15 cellular contexts compared by ENCODE assay signal in the genomic region with DNA sequence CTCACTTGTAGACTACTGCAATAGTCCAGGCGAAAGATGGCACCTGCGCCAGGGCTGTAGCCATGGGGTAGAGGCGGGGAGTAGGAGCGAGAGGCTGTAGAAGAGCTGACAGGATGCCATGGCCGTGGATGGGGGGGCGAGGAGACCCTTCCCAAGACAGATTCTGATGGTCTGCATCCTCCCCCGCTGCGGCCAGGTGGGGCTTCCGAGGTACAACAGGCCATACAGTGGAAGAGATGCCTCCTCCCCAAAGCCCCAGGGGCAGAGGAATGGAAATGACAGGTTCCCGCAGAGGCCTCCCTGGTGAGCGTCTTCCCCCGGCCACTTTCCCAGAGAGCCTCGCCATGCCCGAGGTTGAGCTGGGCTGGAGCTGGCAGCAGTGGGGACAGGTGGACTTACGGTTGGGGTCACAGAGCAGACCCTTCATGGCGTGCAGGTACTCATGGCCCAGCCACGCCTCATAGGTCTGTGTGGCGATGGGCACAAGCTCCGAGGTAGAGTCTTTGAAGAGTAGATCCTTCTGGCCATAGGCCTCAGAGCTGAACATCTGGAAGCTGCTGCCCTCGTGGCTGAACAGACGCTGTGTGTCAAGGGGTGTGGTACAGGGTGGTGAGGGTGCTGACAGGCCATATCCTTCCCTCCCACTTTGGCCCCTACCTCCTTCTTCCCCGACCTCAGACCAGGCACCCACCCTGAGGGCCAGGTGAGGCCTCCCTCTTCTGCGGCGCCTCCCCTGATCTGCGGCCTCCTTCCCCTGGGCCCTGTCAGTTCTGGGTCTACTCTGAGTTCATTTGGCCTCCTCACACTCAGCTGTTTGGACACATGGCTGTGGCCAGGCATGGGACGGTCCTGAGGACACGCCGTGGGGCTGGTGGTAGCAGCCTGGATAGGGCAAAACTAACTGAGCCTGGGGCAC.
"Had no signal": no experiment of that assay in that cellular context is flagged by ENCODE, and none has a peak within 500 bp of the region (broad histone marks: within the 10 kb centered on the region; RNA-seq: fewer than 3 reads in every experiment).

No MANE protein-coding gene starts in this region.

- H3K4me3 ChIP-seq: esophagus muscularis mucosa, lower lobe of right lung, psoas muscle, tibial artery had no signal

- H3K27me3 Mint-ChIP-seq: activated CD8-positive, alpha-beta memory T cell treated with anti-CD3 and anti-CD28 coated beads, Interleukin-2, amount 10 ng/mL, durations not matched to agents 7 days and 5 days; activated naive CD8-positive, alpha-beta T cell; activated T-cell treated with anti-CD3 and anti-CD28 coated beads, Interleukin-2, amount 50 U/mL, for 24 hours had no signal

- H3K4me1 ChIP-seq: esophagus muscularis mucosa, lower lobe of right lung, psoas muscle, tibial artery had no signal

- DNase-seq: activated CD4-positive, alpha-beta T cell treated with anti-CD3 and anti-CD28 coated beads, Interleukin-2, amount 50 U/mL, for 4 hours; activated CD8-positive, alpha-beta memory T cell treated with anti-CD3 and anti-CD28 coated beads, Interleukin-2, amount 10 ng/mL, durations not matched to agents 7 days and 5 days; activated effector memory CD4-positive, alpha-beta T cell treated with anti-CD3 and anti-CD28 coated beads, Interleukin-2, amount 50 U/mL, for 16 hours; activated T-cell treated with anti-CD3 and anti-CD28 coated beads, Interleukin-2, amount 50 U/mL, for 24 hours; lower lobe of right lung; midbrain; nucleus accumbens; psoas muscle; stimulated activated CD4-positive, alpha-beta T cell treated with anti-CD3 and anti-CD28 coated beads, Interleukin-4, amount 100 ng/mL, for 1 hour; stimulated activated CD8-positive, alpha-beta memory T cell treated with anti-CD3 and anti-CD28 coated beads, Interleukin-4, amount 100 ng/mL, for 48 hours; tibial artery had no signal

- H3K9me3 ChIP-seq: esophagus muscularis mucosa, lower lobe of right lung, psoas muscle, tibial artery had no signal

- ATAC-seq: activated CD8-positive, alpha-beta memory T cell treated with anti-CD3 and anti-CD28 coated beads, Interleukin-2, amount 10 ng/mL, durations not matched to agents 7 days and 5 days; psoas muscle; sciatic nerve had no signal

- H3K27ac ChIP-seq: esophagus muscularis mucosa, lower lobe of right lung, psoas muscle, tibial artery had no signal

- H3K36me3 Mint-ChIP-seq: activated CD8-positive, alpha-beta memory T cell treated with anti-CD3 and anti-CD28 coated beads, Interleukin-2, amount 10 ng/mL, durations not matched to agents 7 days and 5 days; activated naive CD8-positive, alpha-beta T cell had no signal

- H3K4me3 Mint-ChIP-seq: activated CD8-positive, alpha-beta memory T cell treated with anti-CD3 and anti-CD28 coated beads, Interleukin-2, amount 10 ng/mL, durations not matched to agents 7 days and 5 days; activated naive CD8-positive, alpha-beta T cell; activated T-cell treated with anti-CD3 and anti-CD28 coated beads, Interleukin-2, amount 50 U/mL, for 24 hours; T-helper 1 cell treated with Interleukin-12 subunit alpha and Interleukin-12 subunit beta and Interleukin-4 antibody, amounts not matched to agents 30 μg/mL and 1 μg/mL, for 36 hours had no signal

- H3K36me3 ChIP-seq: esophagus muscularis mucosa, lower lobe of right lung, tibial artery had no signal

- H3K27ac Mint-ChIP-seq: activated CD8-positive, alpha-beta memory T cell treated with anti-CD3 and anti-CD28 coated beads, Interleukin-2, amount 10 ng/mL, durations not matched to agents 7 days and 5 days; activated naive CD8-positive, alpha-beta T cell; activated T-cell treated with anti-CD3 and anti-CD28 coated beads, Interleukin-2, amount 50 U/mL, for 24 hours; T-helper 1 cell treated with Interleukin-12 subunit alpha and Interleukin-12 subunit beta and Interleukin-4 antibody, amounts not matched to agents 30 μg/mL and 1 μg/mL, for 36 hours had no signal

- H3K9me3 Mint-ChIP-seq: activated T-cell treated with anti-CD3 and anti-CD28 coated beads, Interleukin-2, amount 50 U/mL, for 24 hours; T-helper 1 cell treated with Interleukin-12 subunit alpha and Interleukin-12 subunit beta and Interleukin-4 antibody, amounts not matched to agents 30 μg/mL and 1 μg/mL, for 36 hours had no signal

- H3K4me1 Mint-ChIP-seq: activated CD8-positive, alpha-beta memory T cell treated with anti-CD3 and anti-CD28 coated beads, Interleukin-2, amount 10 ng/mL, durations not matched to agents 7 days and 5 days had no signal
